In genomic region chr2:126406267-126406666, GRCh38 we compare ENCODE assay signal across 1 cellular context.
TF ChIP-seq lines count a peak whose summit lies in the region.

No MANE protein-coding gene starts in this region.

TF ChIP-seq in HepG2, 621 proteins besides CTCF, POLR2A, EP300 and RAD21 (continued from another document):
- TF ChIP-seq ZNF709 (CRISPR knock-in tag; IDR thresholded peaks at IDR 0.05) (no peak), POGZ (CRISPR knock-in tag; IDR thresholded peaks at IDR 0.05) (no peak), FUBP1 (CRISPR knock-in tag; IDR thresholded peaks at IDR 0.05; ENCODE audit: borderline replicate concordance) (no peak), ATF7 (IDR thresholded peaks at IDR 0.05) (peak; percentile 79), ATF7 (CRISPR knock-in tag; IDR thresholded peaks at IDR 0.05) (no peak), CREB1 (IDR thresholded peaks at IDR 0.05) (peak; percentile 90), CREB1 (CRISPR knock-in tag; IDR thresholded peaks at IDR 0.05) (no peak), RORA (CRISPR knock-in tag; IDR thresholded peaks at IDR 0.05) (no peak), GATA4 (IDR thresholded peaks at IDR 0.05; ENCODE audit: borderline replicate concordance, low read depth) (no peak)
TF ChIP-seq in HepG2: peak in this region for 2.
